ENCODE assay signal across 1 cellular context in genomic region chr4:116005806-116006088, GRCh38.
TF ChIP-seq lines count a peak whose summit lies in the region.

No MANE protein-coding gene starts in this region.

TF ChIP-seq in GM12878, 131 proteins besides CTCF, POLR2A, EP300 and RAD21 (continued from another document):
- TF ChIP-seq SIN3A (IDR thresholded peaks at IDR 0.05; ENCODE audit: low read depth, low read length), result no peak
- no peak for TF ChIP-seq ATF2 (IDR thresholded peaks at IDR 0.05; ENCODE audit: low read length)
- TF ChIP-seq FOXK2 (IDR thresholded peaks at IDR 0.05), result no peak
- no peak for TF ChIP-seq ZBTB40 (IDR thresholded peaks at IDR 0.05; ENCODE audit: borderline replicate concordance)
- no peak for TF ChIP-seq HDAC2 (IDR thresholded peaks at IDR 0.05)
- TF ChIP-seq ZBTB4 (CRISPR knock-in tag; IDR thresholded peaks at IDR 0.05), result no peak
- TF ChIP-seq WRNIP1 (IDR thresholded peaks at IDR 0.05; ENCODE audit: borderline replicate concordance, low read depth, low read length), result no peak
- no peak for TF ChIP-seq SRF (IDR thresholded peaks at IDR 0.05; ENCODE audit: low read depth in 2 of 2, low read length in 2 of 2)
- no peak for TF ChIP-seq BACH1 (IDR thresholded peaks at IDR 0.05; ENCODE audit: borderline replicate concordance)
- TF ChIP-seq NR2F1 (conservative IDR thresholded peaks at IDR 0.05), result no peak
- TF ChIP-seq RB1 (IDR thresholded peaks at IDR 0.05; ENCODE audit: borderline replicate concordance), result no peak
- no peak for TF ChIP-seq RELB (IDR thresholded peaks at IDR 0.05; ENCODE audit: low read depth)
- no peak for TF ChIP-seq E2F4 (IDR thresholded peaks at IDR 0.05; ENCODE audit: low read depth, low read length)
- TF ChIP-seq ZNF274 (IDR thresholded peaks at IDR 0.05; ENCODE audit: insufficient read depth, insufficient read length), result no peak
- TF ChIP-seq BCLAF1 (IDR thresholded peaks at IDR 0.05), result no peak
